14 cellular contexts compared by ENCODE assay signal in genomic region chr6:72554203-72554564, GRCh38.
DNase-seq lines count a peak whose midpoint lies in the region; ATAC-seq and TF ChIP-seq lines count a peak whose summit lies in the region.
"Had no signal": no experiment of that assay in that cellular context is flagged by ENCODE, and none has a peak within 500 bp of the region (broad histone marks: within the 10 kb centered on the region; RNA-seq: fewer than 3 reads in every experiment).

No MANE protein-coding gene starts in this region.

- H3K4me3 ChIP-seq in lower lobe of right lung = no peak overlapping the region
- no peak overlapping the region for H3K4me3 ChIP-seq in testis
- H3K4me3 ChIP-seq: MG63 had no signal

- intact Hi-C loops in lower lobe of right lung (cut with DNase I) (no loop called here), testis (cut with DNase I; ENCODE audit: low total_unique reads) (no loop called here)

- H3K36me3 ChIP-seq in lower lobe of right lung (no peaks in the 10 kb centered on the region), testis (ENCODE audit: low read depth, missing control alignments) (no peaks in the 10 kb centered on the region)
- H3K36me3 ChIP-seq: MG63 had no signal

- H3K9me3 ChIP-seq in lower lobe of right lung (no peaks in the 10 kb centered on the region), testis (no peaks in the 10 kb centered on the region)
- H3K9me3 ChIP-seq: MG63 had no signal

- 71 to 75% methylated on average over 2 of the region's 2 CpGs for WGBS in testis, 2 donors

- H3K27ac ChIP-seq in lower lobe of right lung = no peak overlapping the region
- no peak overlapping the region for H3K27ac ChIP-seq in testis

- no peak for TF ChIP-seq POLR2A in testis (IDR thresholded peaks at IDR 0.05)

- no peak for ATAC-seq in GM21825 (IDR thresholded peaks at IDR 0.05; ENCODE audit: unreplicated experiment)
- no peak for ATAC-seq in lower lobe of right lung
- ATAC-seq: sciatic nerve had no signal

- H3K27me3 ChIP-seq in lower lobe of right lung (ENCODE audit: low read depth) (no peaks in the 10 kb centered on the region), testis (no peaks in the 10 kb centered on the region)
- H3K27me3 ChIP-seq: MG63 had no signal

- H3K4me1 ChIP-seq in lower lobe of right lung = no peaks in the 10 kb centered on the region
- H3K4me1 ChIP-seq in testis = no peaks in the 10 kb centered on the region

- TF ChIP-seq CTCF in AG09319 (IDR thresholded peaks at IDR 0.05; ENCODE audit: low read depth, low read length) (no peak), GM10266 (IDR thresholded peaks at IDR 0.05; ENCODE audit: control insufficient read depth, insufficient read depth, low read depth, missing control alignments) (no peak), lower lobe of right lung (IDR thresholded peaks at IDR 0.05) (no peak), testis (IDR thresholded peaks at IDR 0.05) (no peak)

- DNase-seq in AG09319 (ENCODE audit: extremely low read depth, low read depth) = peak; percentile 28
- peak; percentile 87 for DNase-seq in HT1080 (ENCODE audit: low read depth)
- peak; percentile 66 for DNase-seq in astrocyte of the hippocampus (ENCODE audit: low read depth, low spot score)
- DNase-seq in kidney glomerular epithelial cell (lab: John Stamatoyannopoulos, UW) = peak; percentile 15
- no peak for DNase-seq in GM10266 (ENCODE audit: extremely low spot score)
- no peak for DNase-seq in lower lobe of right lung
- no peak for DNase-seq in testis
- DNase-seq: activated CD4-positive, alpha-beta T cell treated with anti-CD3 and anti-CD28 coated beads, Interleukin-2, amount 50 U/mL, for 4 hours; activated gamma-delta T cell; immature natural killer cell; T-helper 2 cell had no signal

Comparison
In these comparisons a context has a peak if more than half of its experiments do, and no peak if none do; other contexts are left out.
1. DNase-seq: peak in AG09319 (single experiment), HT1080 (single experiment), astrocyte of the hippocampus (single experiment) and kidney glomerular epithelial cell (single experiment); none in GM10266 (single experiment), lower lobe of right lung (single experiment) and testis (single experiment).